ENCODE assay signal across 9 cellular contexts in genomic region chr5:126680215-126680817, GRCh38.
DNase-seq lines count a peak whose midpoint lies in the region; ATAC-seq and TF ChIP-seq lines count a peak whose summit lies in the region.
"Had no signal": no experiment of that assay in that cellular context is flagged by ENCODE, and none has a peak within 500 bp of the region (broad histone marks: within the 10 kb centered on the region; RNA-seq: fewer than 3 reads in every experiment).

No MANE protein-coding gene starts in this region.

- no peak for TF ChIP-seq CTCF in mesothelial cell of epicardium (IDR thresholded peaks at IDR 0.05; ENCODE audit: unreplicated experiment)

- DNase-seq in activated CD8-positive, alpha-beta memory T cell treated with anti-CD3 and anti-CD28 coated beads, Interleukin-2, amount 10 ng/mL, durations not matched to agents 7 days and 5 days, result no peak
- no peak for DNase-seq in activated CD8-positive, alpha-beta memory T cell treated with anti-CD3 and anti-CD28 coated beads, Interleukin-2, amount 50 U/mL, for 48 hours
- DNase-seq in SK-MEL-5 (ENCODE audit: low read depth, low spot score), result peak; percentile 95
- DNase-seq in mesothelial cell of epicardium (ENCODE audit: low spot score in 2 of 2, unreplicated experiment in 2 of 2), result no peak
- no peak for DNase-seq in NCI-H2107 (lab: John Stamatoyannopoulos, UW)
- DNase-seq in mesenteric fat pad (ENCODE audit: low spot score), result no peak
- DNase-seq in C1 segment of cervical spinal cord (lab: John Stamatoyannopoulos, UW), result no peak

- no peaks in the 10 kb centered on the region for H3K9me3 Mint-ChIP-seq in activated CD8-positive, alpha-beta memory T cell treated with anti-CD3 and anti-CD28 coated beads, Interleukin-2, amount 10 ng/mL, durations not matched to agents 7 days and 5 days (ENCODE audit: low read depth)
- no peaks in the 10 kb centered on the region for H3K9me3 Mint-ChIP-seq in mesothelial cell of epicardium

- peaks cover 34% of the 10 kb centered on the region for H3K4me1 Mint-ChIP-seq in activated CD8-positive, alpha-beta memory T cell treated with anti-CD3 and anti-CD28 coated beads, Interleukin-2, amount 10 ng/mL, durations not matched to agents 7 days and 5 days
- H3K4me1 Mint-ChIP-seq in mesothelial cell of epicardium, result peaks cover 17% of the 10 kb centered on the region

- no peak overlapping the region for H3K27ac Mint-ChIP-seq in activated CD8-positive, alpha-beta memory T cell treated with anti-CD3 and anti-CD28 coated beads, Interleukin-2, amount 10 ng/mL, durations not matched to agents 7 days and 5 days
- peak overlapping the region; percentile 67 for H3K27ac Mint-ChIP-seq in mesothelial cell of epicardium
- H3K27ac Mint-ChIP-seq: B cell had no signal

- H3K36me3 Mint-ChIP-seq in activated CD8-positive, alpha-beta memory T cell treated with anti-CD3 and anti-CD28 coated beads, Interleukin-2, amount 10 ng/mL, durations not matched to agents 7 days and 5 days, result no peaks in the 10 kb centered on the region
- H3K36me3 Mint-ChIP-seq in mesothelial cell of epicardium, result no peaks in the 10 kb centered on the region

- peak; percentile 50 for ATAC-seq in activated CD8-positive, alpha-beta memory T cell treated with anti-CD3 and anti-CD28 coated beads, Interleukin-2, amount 10 ng/mL, durations not matched to agents 7 days and 5 days
- ATAC-seq in HG03378 (IDR thresholded peaks at IDR 0.05; ENCODE audit: unreplicated experiment), result peak; percentile 49

- H3K4me3 Mint-ChIP-seq in activated CD8-positive, alpha-beta memory T cell treated with anti-CD3 and anti-CD28 coated beads, Interleukin-2, amount 10 ng/mL, durations not matched to agents 7 days and 5 days, result no peak overlapping the region
- H3K4me3 Mint-ChIP-seq in mesothelial cell of epicardium, result no peak overlapping the region
- H3K4me3 Mint-ChIP-seq: B cell had no signal

- H3K27me3 Mint-ChIP-seq in activated CD8-positive, alpha-beta memory T cell treated with anti-CD3 and anti-CD28 coated beads, Interleukin-2, amount 10 ng/mL, durations not matched to agents 7 days and 5 days, result peaks cover 5% of the 10 kb centered on the region
- no peaks in the 10 kb centered on the region for H3K27me3 Mint-ChIP-seq in mesothelial cell of epicardium (ENCODE audit: low read depth)
- H3K27me3 Mint-ChIP-seq: B cell had no signal

- in situ Hi-C loops in SK-MEL-5 (cut with HindIII; ENCODE audit: low pct_unique_long_range_greater_than_20kb, low sequenced_read_pairs), result no loop called here

- CTCF ChIA-PET in activated CD8-positive, alpha-beta memory T cell treated with anti-CD3 and anti-CD28 coated beads, Interleukin-2, amount 10 ng/mL, durations not matched to agents 7 days and 5 days (lab: Charles Lee), result interaction anchor here (2.0 to 16.9 kb wide), 3 partner anchors 99 to 126 kb away, joined by 5 to 251 read pairs (median 7); partner anchors contain the start of gene LMNB1
